8 cellular contexts compared by ENCODE assay signal in the genomic region with DNA sequence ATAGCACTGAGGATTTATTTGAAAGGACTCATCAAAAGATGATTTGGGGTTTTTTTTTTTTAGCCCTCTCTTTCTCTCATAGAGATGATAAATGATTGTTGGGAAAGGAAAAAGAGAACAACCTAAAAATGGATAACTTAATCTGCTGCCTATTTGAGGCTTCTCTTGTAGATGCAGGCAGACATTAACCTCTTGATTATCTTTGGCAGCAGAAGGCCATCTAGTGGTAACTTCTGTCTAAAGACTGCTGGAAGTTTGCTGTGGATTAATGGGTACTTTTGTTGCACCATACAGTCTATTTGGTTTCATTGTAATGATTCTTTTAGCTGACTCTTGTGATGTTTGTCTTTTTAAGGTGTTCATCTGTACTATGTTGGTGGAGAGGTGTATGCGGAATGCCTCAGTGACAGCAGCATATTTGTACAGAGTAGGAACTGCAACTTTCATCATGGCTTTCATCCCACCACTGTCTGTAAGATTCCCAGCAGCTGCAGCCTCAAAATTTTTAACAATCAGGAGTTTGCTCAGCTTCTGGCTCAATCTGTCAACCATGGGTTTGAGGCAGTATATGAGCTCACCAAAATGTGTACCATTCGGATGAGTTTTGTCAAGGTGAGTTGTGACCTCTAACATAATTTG. TPM values are rescaled to one million over a fixed set of nuclear protein-coding genes. Genes with fewer than 3 reads are reported as not detected.
DNase-seq lines count a peak whose midpoint lies in the region; ATAC-seq and TF ChIP-seq lines count a peak whose summit lies in the region.

No MANE protein-coding gene starts in this region.

- no peak overlapping the region for H2BK5ac ChIP-seq in mesendoderm (ENCODE audit: low read length)

- no peak overlapping the region for H3K56ac ChIP-seq in mesendoderm (ENCODE audit: low read length)

- H3K18ac ChIP-seq in mesendoderm (ENCODE audit: low read length) = no peak overlapping the region

- TF ChIP-seq CTCF in choroid plexus epithelial cell (conservative IDR thresholded peaks at IDR 0.05; ENCODE audit: low read depth, low read length) = peak; percentile 73

- H3K9ac ChIP-seq in mesendoderm (ENCODE audit: low read length) = no peak overlapping the region

- H2BK120ac ChIP-seq in mesendoderm (ENCODE audit: low read depth, low read length) = no peak overlapping the region

- no peak overlapping the region for H4K5ac ChIP-seq in mesendoderm (ENCODE audit: low read length)

- H3K4me3 ChIP-seq in choroid plexus epithelial cell (ENCODE audit: low read depth, low read length) = no peak overlapping the region
- H3K4me3 ChIP-seq in mesendoderm (ENCODE audit: low read length) = no peak overlapping the region

- H3K27me3 ChIP-seq in mesendoderm (ENCODE audit: insufficient read depth, low read length, poor library complexity) = no peaks in the 10 kb centered on the region

- H2BK15ac ChIP-seq in mesendoderm (replicated peaks; ENCODE audit: low read depth) = no peak overlapping the region

- no CpG with 5 or more reads among the region's 2 CpGs for WGBS in mesendoderm (ENCODE audit: extremely low coverage, insufficient coverage, low lambda C conversion rate)

- no peak overlapping the region for H3K23ac ChIP-seq in mesendoderm (ENCODE audit: low read length)

- peak; percentile 49 for DNase-seq in NOMO-1 treated with DMSO at 0.1 percent for 48 hours (lab: John Stamatoyannopoulos, UW; ENCODE audit: unreplicated experiment)
- no peak for DNase-seq in NOMO-1 treated with dmso at 0.1 percent for 144 hours (lab: John Stamatoyannopoulos, UW; ENCODE audit: unreplicated experiment)
- DNase-seq in NCI-H524 (lab: John Stamatoyannopoulos, UW) = peak; percentile 17 to 56
- DNase-seq in choroid plexus epithelial cell (ENCODE audit: low read depth) = peak; percentile 85
- DNase-seq in mesendoderm = peak; percentile 68
- DNase-seq in stimulated activated CD4-positive, alpha-beta T cell treated with anti-CD3 and anti-CD28 coated beads, Interleukin-2, amount 100 ng/mL, for 48 hours = no peak

- no peak overlapping the region for H3K4ac ChIP-seq in mesendoderm (ENCODE audit: low read depth, low read length)

- no peak overlapping the region for H3K27ac ChIP-seq in mesendoderm (ENCODE audit: low read depth, low read length)

- no peak overlapping the region for H4K8ac ChIP-seq in mesendoderm (ENCODE audit: low read depth, low read length)

- H2AK5ac ChIP-seq in mesendoderm (ENCODE audit: low read length) = no peak overlapping the region

- H3K79me2 ChIP-seq in mesendoderm (ENCODE audit: control insufficient read depth, insufficient read depth, low read length) = no peaks in the 10 kb centered on the region

- H3K4me2 ChIP-seq in mesendoderm (ENCODE audit: low read length) = no peak overlapping the region

- ATAC-seq in HG02678 (IDR thresholded peaks at IDR 0.05; ENCODE audit: unreplicated experiment) (peak; percentile 83), GM19023 (IDR thresholded peaks at IDR 0.05; ENCODE audit: unreplicated experiment) (no peak)

- peaks cover 3% of the 10 kb centered on the region for H3K36me3 ChIP-seq in mesendoderm (ENCODE audit: control insufficient read depth, insufficient read depth, low read length)

- H3K4me1 ChIP-seq in mesendoderm (ENCODE audit: control insufficient read depth, low read depth, low read length) = no peaks in the 10 kb centered on the region

- peaks cover 2% of the 10 kb centered on the region for H3K79me1 ChIP-seq in mesendoderm (ENCODE audit: low read length)

RNA-seq across cellular contexts. Expression of gene SMIM32, which starts 18.8 kb away (rescaled TPM):
- polyA plus RNA-seq in mesendoderm (2013, experiment 1 of 2) = 0.21 TPM
- polyA plus RNA-seq in mesendoderm (2013, experiment 2 of 2) = 0.20 TPM

RNA-seq across cellular contexts. Expression of gene SMAD5, which starts 41.5 kb away (rescaled TPM):
- 20.8 TPM for polyA plus RNA-seq in mesendoderm (2013, experiment 1 of 2)
- polyA plus RNA-seq in mesendoderm (2013, experiment 2 of 2) = 20.0 TPM

Comparison
In these comparisons a context has a peak if more than half of its experiments do, and no peak if none do; other contexts are left out.
1. DNase-seq: peak in NOMO-1 treated with DMSO at 0.1 percent for 48 hours (single experiment), NCI-H524 (2 of 2), choroid plexus epithelial cell (single experiment) and mesendoderm (single experiment); none in NOMO-1 treated with dmso at 0.1 percent for 144 hours (single experiment) and stimulated activated CD4-positive, alpha-beta T cell treated with anti-CD3 and anti-CD28 coated beads, Interleukin-2, amount 100 ng/mL, for 48 hours (0 of 2).